ENCODE assay signal across 10 cellular contexts in the genomic region with DNA sequence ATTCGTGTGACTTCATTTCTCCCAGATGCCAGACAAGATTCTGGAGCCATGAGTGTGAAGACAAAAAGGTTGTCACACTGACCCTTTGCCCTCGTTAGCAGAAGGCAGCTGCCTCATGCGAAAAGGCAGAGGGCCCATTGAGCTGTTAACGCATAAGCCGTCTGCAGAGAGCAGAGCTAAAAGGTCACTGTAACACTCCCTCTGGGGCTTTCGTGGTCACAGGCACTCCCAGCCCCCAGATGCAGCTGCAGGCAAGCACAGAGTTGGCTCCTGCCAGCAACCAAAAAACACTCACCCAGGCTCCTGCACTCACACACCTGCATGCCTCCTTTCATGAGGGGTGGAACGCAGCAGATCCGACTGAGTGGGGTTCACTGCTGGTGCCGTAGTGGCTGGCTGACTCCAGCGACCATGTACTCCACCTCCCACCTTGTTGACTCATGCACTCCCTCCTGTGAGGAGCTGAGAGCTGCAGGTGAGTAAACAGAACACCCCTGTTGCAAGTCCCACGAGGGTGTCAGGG.
DNase-seq lines count a peak whose midpoint lies in the region; ATAC-seq and TF ChIP-seq lines count a peak whose summit lies in the region.
"Had no signal": no experiment of that assay in that cellular context is flagged by ENCODE, and none has a peak within 500 bp of the region (broad histone marks: within the 10 kb centered on the region; RNA-seq: fewer than 3 reads in every experiment).

No MANE protein-coding gene starts in this region.

- H3K4me1 Mint-ChIP-seq in CD8-positive, alpha-beta memory T cell, result no peaks in the 10 kb centered on the region

- H3K27me3 ChIP-seq in CD8-positive, alpha-beta memory T cell (ENCODE audit: insufficient read depth, low read length, poor library complexity, severe bottlenecking), result no peaks in the 10 kb centered on the region

- peak overlapping the region in 1 of 8 donors; percentile 28 for H3K27ac Mint-ChIP-seq in CD8-positive, alpha-beta memory T cell
- H3K27ac Mint-ChIP-seq: IgD-negative memory B cell had no signal

- DNase-seq in NAMALWA (ENCODE audit: low spot score) (peak; percentile 10), SW480 (ENCODE audit: low spot score) (peak; percentile 83), retinal pigment epithelial cell (ENCODE audit: low read depth) (peak; percentile 18), SKM-1 treated with dmso at 0.1 percent for 144 hours (lab: John Stamatoyannopoulos, UW; ENCODE audit: unreplicated experiment) (no peak)
- DNase-seq in CD8-positive, alpha-beta memory T cell, result no peak
- DNase-seq: activated CD4-positive, CD25-positive, alpha-beta regulatory T cell treated with anti-CD3 and anti-CD28 coated beads, Interleukin-2, amount 50 U/mL, for 72 hours had no signal

- no peaks in the 10 kb centered on the region for H3K9me3 ChIP-seq in CD8-positive, alpha-beta memory T cell (ENCODE audit: low read length)

- no peak overlapping the region for H3K4me3 ChIP-seq in retinal pigment epithelial cell (ENCODE audit: low read length)
- no peak overlapping the region for H3K4me3 ChIP-seq in CD8-positive, alpha-beta memory T cell (ENCODE audit: low read length)

- no peaks in the 10 kb centered on the region for H3K27me3 Mint-ChIP-seq in CD8-positive, alpha-beta memory T cell
- H3K27me3 Mint-ChIP-seq: IgD-negative memory B cell had no signal

- TF ChIP-seq CTCF in retinal pigment epithelial cell (conservative IDR thresholded peaks at IDR 0.05; ENCODE audit: low read depth, low read length), result no peak

- no peaks in the 10 kb centered on the region for H3K4me1 ChIP-seq in CD8-positive, alpha-beta memory T cell (ENCODE audit: insufficient read depth, low read length)

- no peak overlapping the region for H3K27ac ChIP-seq in CD8-positive, alpha-beta memory T cell (ENCODE audit: low read depth, low read length)

- no peaks in the 10 kb centered on the region for H3K36me3 ChIP-seq in CD8-positive, alpha-beta memory T cell (ENCODE audit: insufficient read depth, low read length)

- CTCF ChIA-PET in CD8-positive, alpha-beta memory T cell (lab: Charles Lee), result no interaction called here

- POLR2A ChIA-PET in CD8-positive, alpha-beta memory T cell (lab: Charles Lee), result no interaction called here

- peaks cover 0 to 30% (median 0%) of the 10 kb centered on the region in 5 donors for H3K9me3 Mint-ChIP-seq in CD8-positive, alpha-beta memory T cell

- ATAC-seq in GM21447 (IDR thresholded peaks at IDR 0.05; ENCODE audit: unreplicated experiment), result peak; percentile 56
- no peak for ATAC-seq in HG02973 (IDR thresholded peaks at IDR 0.05; ENCODE audit: unreplicated experiment)
- ATAC-seq: left lobe of liver had no signal

- H3K36me3 Mint-ChIP-seq in CD8-positive, alpha-beta memory T cell, result peaks cover 1 to 41% (median 8%) of the 10 kb centered on the region in 3 donors

- H3K4me3 Mint-ChIP-seq in CD8-positive, alpha-beta memory T cell, result no peak overlapping the region

Comparison
In these comparisons a context has a peak if more than half of its experiments do, and no peak if none do; other contexts are left out.
1. DNase-seq: peak in NAMALWA (single experiment), SW480 (single experiment) and retinal pigment epithelial cell (single experiment); none in SKM-1 treated with dmso at 0.1 percent for 144 hours (single experiment) and CD8-positive, alpha-beta memory T cell (0 of 5).